Comparison of ENCODE assay signal across 1 cellular context in genomic region chr5:112921031-112921832, GRCh38.
TF ChIP-seq lines count a peak whose summit lies in the region.

No MANE protein-coding gene starts in this region.

TF ChIP-seq in K562, 482 proteins besides CTCF, POLR2A, EP300 and RAD21 (continued from another document and continues in another):
- TF ChIP-seq CXXC5 (CRISPR knock-in tag; IDR thresholded peaks at IDR 0.05) (peak; percentile 44), ZNF134 (CRISPR knock-in tag; conservative IDR thresholded peaks at IDR 0.05) (no peak), ZBTB8A (IDR thresholded peaks at IDR 0.05; ENCODE audit: partially characterized antibody) (no peak), XRCC3 (IDR thresholded peaks at IDR 0.05) (no peak), ZNF717 (CRISPR knock-in tag; IDR thresholded peaks at IDR 0.05) (no peak), NONO (IDR thresholded peaks at IDR 0.05; ENCODE audit: low read depth in 2 of 2, low read length in 1 of 2) (0 out of 4 replicates have a peak, but pooled peaks of 1 of the 2 experiments have one; percentile 27), RBM22 (IDR thresholded peaks at IDR 0.05; ENCODE audit: low read depth, low read length, poor library complexity, severe bottlenecking) (peak; percentile 25), LCOR (CRISPR knock-in tag; IDR thresholded peaks at IDR 0.05) (peak; percentile 60; the same call in 1 of the 2 replicates), ZNF639 (CRISPR knock-in tag; conservative IDR thresholded peaks at IDR 0.05 in 1 of 2, IDR thresholded peaks at IDR 0.05 in 1 of 2) (0 out of 4 replicates have a peak, but pooled peaks of 1 of the 2 experiments have one; percentile 54), E2F6 (IDR thresholded peaks at IDR 0.05; ENCODE audit: borderline replicate concordance in 1 of 2, extremely low read depth in 1 of 2, insufficient read depth in 1 of 2, insufficient read length in 1 of 2, low read depth in 1 of 2, low read length in 1 of 2, poor library complexity in 1 of 2, severe bottlenecking in 1 of 2) (peak in 1 of 2 experiments; percentile 19), ZFPM2 (CRISPR knock-in tag; IDR thresholded peaks at IDR 0.05) (no peak), ZNF431 (CRISPR knock-in tag; IDR thresholded peaks at IDR 0.05) (0 out of 2 replicates have a peak, but pooled peaks have one; percentile 43), ZNF3 (CRISPR knock-in tag; IDR thresholded peaks at IDR 0.05) (no peak), GABPA (tag; conservative IDR thresholded peaks at IDR 0.05; ENCODE audit: low read depth) (no peak), PCBP1 (IDR thresholded peaks at IDR 0.05; ENCODE audit: low read depth, low read length, poor library complexity, severe bottlenecking) (no peak), NR1H2 (CRISPR knock-in tag; IDR thresholded peaks at IDR 0.05) (no peak), MTA1 (IDR thresholded peaks at IDR 0.05; ENCODE audit: borderline replicate concordance) (no peak), CAMTA2 (CRISPR knock-in tag; conservative IDR thresholded peaks at IDR 0.05) (no peak), RBM34 (IDR thresholded peaks at IDR 0.05; ENCODE audit: borderline replicate concordance, insufficient read depth, low read length) (no peak), CCNT2 (IDR thresholded peaks at IDR 0.05; ENCODE audit: borderline replicate concordance, extremely low read depth, insufficient read length, low read depth, low read length) (peak; percentile 73), PHB (CRISPR knock-in tag; IDR thresholded peaks at IDR 0.05) (no peak), ZNF23 (CRISPR knock-in tag; IDR thresholded peaks at IDR 0.05) (no peak), CBFA2T2 (conservative IDR thresholded peaks at IDR 0.05) (no peak), MAZ (CRISPR knock-in tag; conservative IDR thresholded peaks at IDR 0.05 in 1 of 2, IDR thresholded peaks at IDR 0.05 in 1 of 2) (peak; percentile 40 to 68), SAFB2 (IDR thresholded peaks at IDR 0.05; ENCODE audit: borderline replicate concordance, low read depth, low read length, severe bottlenecking) (no peak), MNT (conservative IDR thresholded peaks at IDR 0.05) (peak in 1 of 2 experiments; percentile 3; a peak in 2 of 4 replicates), HLTF (IDR thresholded peaks at IDR 0.05) (no peak), ZNF586 (CRISPR knock-in tag; conservative IDR thresholded peaks at IDR 0.05) (no peak), SMARCA4 (IDR thresholded peaks at IDR 0.05) (no peak), KLF13 (tag; IDR thresholded peaks at IDR 0.05; ENCODE audit: borderline replicate concordance, low read depth) (no peak), HBP1 (CRISPR knock-in tag; IDR thresholded peaks at IDR 0.05) (no peak), FOXA1 (IDR thresholded peaks at IDR 0.05; ENCODE audit: borderline replicate concordance) (no peak), CHD2 (IDR thresholded peaks at IDR 0.05; ENCODE audit: low read depth, low read length) (peak; percentile 26; the same call in 1 of the 2 replicates), XRCC5 (IDR thresholded peaks at IDR 0.05; ENCODE audit: low read depth, low read length) (no peak), FOXP1 (CRISPR knock-in tag; IDR thresholded peaks at IDR 0.05) (peak; percentile 74; the same call in 1 of the 2 replicates), ATF1 (CRISPR knock-in tag; IDR thresholded peaks at IDR 0.05) (no peak), ATF1 (tag; IDR thresholded peaks at IDR 0.05) (no peak), CREB1 (IDR thresholded peaks at IDR 0.05) (no peak; the same call in 1 of the 2 replicates), CREB1 (CRISPR knock-in tag; IDR thresholded peaks at IDR 0.05) (peak; percentile 47; the same call in 1 of the 2 replicates), RBM25 (IDR thresholded peaks at IDR 0.05; ENCODE audit: low read depth, low read length, severe bottlenecking) (no peak), PRPF4 (IDR thresholded peaks at IDR 0.05; ENCODE audit: insufficient read depth, low read depth, low read length, poor library complexity, severe bottlenecking) (no peak), ZNF324 (CRISPR knock-in tag; IDR thresholded peaks at IDR 0.05) (no peak), PTRF (tag; IDR thresholded peaks at IDR 0.05) (no peak), POLR2AphosphoS5 (IDR thresholded peaks at IDR 0.05; ENCODE audit: control insufficient read depth, insufficient read depth, low read depth, low read length) (no peak), TCFL5 (CRISPR knock-in tag; conservative IDR thresholded peaks at IDR 0.05) (no peak), ZBTB1 (CRISPR knock-in tag; IDR thresholded peaks at IDR 0.05; ENCODE audit: borderline replicate concordance, low read depth) (no peak), PPARD (CRISPR knock-in tag; IDR thresholded peaks at IDR 0.05) (no peak), PRMT5 (CRISPR knock-in tag; IDR thresholded peaks at IDR 0.05) (no peak), IRF1 (CRISPR knock-in tag; IDR thresholded peaks at IDR 0.05; ENCODE audit: borderline replicate concordance) (0 out of 2 replicates have a peak, but pooled peaks have one; percentile 35), ELF2 (CRISPR knock-in tag; IDR thresholded peaks at IDR 0.05) (no peak), KDM4B (IDR thresholded peaks at IDR 0.05; ENCODE audit: borderline replicate concordance in 2 of 2, low read depth in 1 of 2) (no peak), NFXL1 (CRISPR knock-in tag; IDR thresholded peaks at IDR 0.05) (no peak), L3MBTL2 (IDR thresholded peaks at IDR 0.05) (peak; percentile 33; the same call in 1 of the 2 replicates), FIP1L1 (IDR thresholded peaks at IDR 0.05; ENCODE audit: low read depth, low read length, poor library complexity, severe bottlenecking) (peak; percentile 4), IFI16 (CRISPR knock-in tag; IDR thresholded peaks at IDR 0.05) (no peak), ZNF124 (CRISPR knock-in tag; IDR thresholded peaks at IDR 0.05) (no peak), MYC (IDR thresholded peaks at IDR 0.05; ENCODE audit: low read depth, low read length) (no peak; the same call in 1 of the 2 replicates), MYC (CRISPR knock-in tag; IDR thresholded peaks at IDR 0.05; ENCODE audit: borderline replicate concordance, low read depth) (no peak)
- TF ChIP-seq, protein P1, sequence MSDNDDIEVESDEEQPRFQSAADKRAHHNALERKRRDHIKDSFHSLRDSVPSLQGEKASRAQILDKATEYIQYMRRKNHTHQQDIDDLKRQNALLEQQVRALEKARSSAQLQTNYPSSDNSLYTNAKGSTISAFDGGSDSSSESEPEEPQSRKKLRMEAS (CRISPR knock-in tag; IDR thresholded peaks at IDR 0.05): peak; percentile 51
- TF ChIP-seq, protein P2, sequence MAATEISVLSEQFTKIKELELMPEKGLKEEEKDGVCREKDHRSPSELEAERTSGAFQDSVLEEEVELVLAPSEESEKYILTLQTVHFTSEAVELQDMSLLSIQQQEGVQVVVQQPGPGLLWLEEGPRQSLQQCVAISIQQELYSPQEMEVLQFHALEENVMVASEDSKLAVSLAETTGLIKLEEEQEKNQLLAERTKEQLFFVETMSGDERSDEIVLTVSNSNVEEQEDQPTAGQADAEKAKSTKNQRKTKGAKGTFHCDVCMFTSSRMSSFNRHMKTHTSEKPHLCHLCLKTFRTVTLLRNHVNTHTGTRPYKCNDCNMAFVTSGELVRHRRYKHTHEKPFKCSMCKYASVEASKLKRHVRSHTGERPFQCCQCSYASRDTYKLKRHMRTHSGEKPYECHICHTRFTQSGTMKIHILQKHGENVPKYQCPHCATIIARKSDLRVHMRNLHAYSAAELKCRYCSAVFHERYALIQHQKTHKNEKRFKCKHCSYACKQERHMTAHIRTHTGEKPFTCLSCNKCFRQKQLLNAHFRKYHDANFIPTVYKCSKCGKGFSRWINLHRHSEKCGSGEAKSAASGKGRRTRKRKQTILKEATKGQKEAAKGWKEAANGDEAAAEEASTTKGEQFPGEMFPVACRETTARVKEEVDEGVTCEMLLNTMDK (IDR thresholded peaks at IDR 0.05; ENCODE audit: borderline replicate concordance, insufficient read depth, low read depth, low read length, poor library complexity, severe bottlenecking): no peak
- TF ChIP-seq, protein P3, sequence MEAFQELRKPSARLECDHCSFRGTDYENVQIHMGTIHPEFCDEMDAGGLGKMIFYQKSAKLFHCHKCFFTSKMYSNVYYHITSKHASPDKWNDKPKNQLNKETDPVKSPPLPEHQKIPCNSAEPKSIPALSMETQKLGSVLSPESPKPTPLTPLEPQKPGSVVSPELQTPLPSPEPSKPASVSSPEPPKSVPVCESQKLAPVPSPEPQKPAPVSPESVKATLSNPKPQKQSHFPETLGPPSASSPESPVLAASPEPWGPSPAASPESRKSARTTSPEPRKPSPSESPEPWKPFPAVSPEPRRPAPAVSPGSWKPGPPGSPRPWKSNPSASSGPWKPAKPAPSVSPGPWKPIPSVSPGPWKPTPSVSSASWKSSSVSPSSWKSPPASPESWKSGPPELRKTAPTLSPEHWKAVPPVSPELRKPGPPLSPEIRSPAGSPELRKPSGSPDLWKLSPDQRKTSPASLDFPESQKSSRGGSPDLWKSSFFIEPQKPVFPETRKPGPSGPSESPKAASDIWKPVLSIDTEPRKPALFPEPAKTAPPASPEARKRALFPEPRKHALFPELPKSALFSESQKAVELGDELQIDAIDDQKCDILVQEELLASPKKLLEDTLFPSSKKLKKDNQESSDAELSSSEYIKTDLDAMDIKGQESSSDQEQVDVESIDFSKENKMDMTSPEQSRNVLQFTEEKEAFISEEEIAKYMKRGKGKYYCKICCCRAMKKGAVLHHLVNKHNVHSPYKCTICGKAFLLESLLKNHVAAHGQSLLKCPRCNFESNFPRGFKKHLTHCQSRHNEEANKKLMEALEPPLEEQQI (IDR thresholded peaks at IDR 0.05): no peak
- TF ChIP-seq, protein P4, sequence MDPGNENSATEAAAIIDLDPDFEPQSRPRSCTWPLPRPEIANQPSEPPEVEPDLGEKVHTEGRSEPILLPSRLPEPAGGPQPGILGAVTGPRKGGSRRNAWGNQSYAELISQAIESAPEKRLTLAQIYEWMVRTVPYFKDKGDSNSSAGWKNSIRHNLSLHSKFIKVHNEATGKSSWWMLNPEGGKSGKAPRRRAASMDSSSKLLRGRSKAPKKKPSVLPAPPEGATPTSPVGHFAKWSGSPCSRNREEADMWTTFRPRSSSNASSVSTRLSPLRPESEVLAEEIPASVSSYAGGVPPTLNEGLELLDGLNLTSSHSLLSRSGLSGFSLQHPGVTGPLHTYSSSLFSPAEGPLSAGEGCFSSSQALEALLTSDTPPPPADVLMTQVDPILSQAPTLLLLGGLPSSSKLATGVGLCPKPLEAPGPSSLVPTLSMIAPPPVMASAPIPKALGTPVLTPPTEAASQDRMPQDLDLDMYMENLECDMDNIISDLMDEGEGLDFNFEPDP (CRISPR knock-in tag; IDR thresholded peaks at IDR 0.05): no peak
- TF ChIP-seq, protein P5, sequence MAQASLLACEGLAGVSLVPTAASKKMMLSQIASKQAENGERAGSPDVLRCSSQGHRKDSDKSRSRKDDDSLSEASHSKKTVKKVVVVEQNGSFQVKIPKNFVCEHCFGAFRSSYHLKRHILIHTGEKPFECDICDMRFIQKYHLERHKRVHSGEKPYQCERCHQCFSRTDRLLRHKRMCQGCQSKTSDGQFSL (CRISPR knock-in tag; IDR thresholded peaks at IDR 0.05): peak; percentile 72; the same call in 1 of the 2 replicates
- TF ChIP-seq, protein P5 (tag; IDR thresholded peaks at IDR 0.05): peak in 1 of 2 experiments; percentile 56; a peak in 1 of 4 replicates
